ENCODE assay signal across 8 cellular contexts in genomic region chr1:173255214-173255813, GRCh38. TPM values are rescaled to one million over a fixed set of nuclear protein-coding genes. Genes with fewer than 3 reads are reported as not detected.
A peak's percentile ranks its signal among the peaks of the same experiment; 100 is the strongest.
DNase-seq lines count a peak whose midpoint lies in the region; ATAC-seq and TF ChIP-seq lines count a peak whose summit lies in the region.

No MANE protein-coding gene starts in this region.

- H3K9me3 Mint-ChIP-seq in chondrocyte (ENCODE audit: low read depth), result peaks cover 8% of the 10 kb centered on the region
- H3K9me3 Mint-ChIP-seq in naive thymus-derived CD4-positive, alpha-beta T cell, result peaks cover 2 to 18% (median 8%) of the 10 kb centered on the region in 11 donors

- H3K4me3 ChIP-seq in naive thymus-derived CD4-positive, alpha-beta T cell (ENCODE audit: low read length), result no peak overlapping the region

- H3K27ac ChIP-seq in naive thymus-derived CD4-positive, alpha-beta T cell (ENCODE audit: low read depth, low read length), result no peak overlapping the region

- CTCF ChIA-PET in naive thymus-derived CD4-positive, alpha-beta T cell (lab: Charles Lee), result interaction anchor here (0.7 kb wide), 1 partner anchor 448 kb away, joined by 3 read pairs; no protein-coding TSS in a partner anchor

- POLR2A ChIA-PET in naive thymus-derived CD4-positive, alpha-beta T cell (lab: Charles Lee), result no interaction called here

- no peaks in the 10 kb centered on the region for H3K27me3 ChIP-seq in naive thymus-derived CD4-positive, alpha-beta T cell (ENCODE audit: control insufficient read depth in 2 of 2, insufficient read depth in 2 of 2, low read length in 2 of 2)

- no peaks in the 10 kb centered on the region for H3K27me3 Mint-ChIP-seq in chondrocyte (ENCODE audit: low read depth)
- H3K27me3 Mint-ChIP-seq in naive thymus-derived CD4-positive, alpha-beta T cell, result peaks cover 0 to 11% (median 0%) of the 10 kb centered on the region in 5 donors

- H3K36me3 Mint-ChIP-seq in chondrocyte (ENCODE audit: low read depth), result peaks cover 5% of the 10 kb centered on the region
- peaks cover 0 to 15% (median 9%) of the 10 kb centered on the region in 5 donors for H3K36me3 Mint-ChIP-seq in naive thymus-derived CD4-positive, alpha-beta T cell

- H3K4me3 Mint-ChIP-seq in chondrocyte (ENCODE audit: unreplicated experiment), result no peak overlapping the region
- H3K4me3 Mint-ChIP-seq in naive thymus-derived CD4-positive, alpha-beta T cell, result no peak overlapping the region

- H3K27ac Mint-ChIP-seq in chondrocyte (ENCODE audit: unreplicated experiment), result no peak overlapping the region
- no peak overlapping the region for H3K27ac Mint-ChIP-seq in naive thymus-derived CD4-positive, alpha-beta T cell

- H3K4me1 Mint-ChIP-seq in chondrocyte (ENCODE audit: low read depth), result no peaks in the 10 kb centered on the region
- H3K4me1 Mint-ChIP-seq in naive thymus-derived CD4-positive, alpha-beta T cell, result no peaks in the 10 kb centered on the region

- peak; percentile 11 for DNase-seq in stimulated activated CD4-positive, alpha-beta T cell treated with anti-CD3 and anti-CD28 coated beads, Interleukin-15, amount 100 ng/mL, for 24 hours
- DNase-seq in stimulated activated CD4-positive, alpha-beta T cell treated with anti-CD3 and anti-CD28 coated beads, Interleukin-12 subunit alpha, Interleukin-12 subunit beta, amount 100 ng/mL, for 4 hours, result no peak
- peak; percentile 73 for DNase-seq in NCI-H460 (ENCODE audit: extremely low read depth, low read depth)
- no peak for DNase-seq in chondrocyte (ENCODE audit: low spot score)
- no peak for DNase-seq in naive thymus-derived CD4-positive, alpha-beta T cell
- no peak for DNase-seq in NCI-H2107 (lab: John Stamatoyannopoulos, UW)

- TF ChIP-seq CTCF in chondrocyte (IDR thresholded peaks at IDR 0.05), result peak; percentile 87

- H3K4me1 ChIP-seq in naive thymus-derived CD4-positive, alpha-beta T cell (ENCODE audit: control insufficient read depth in 2 of 2, insufficient read depth in 2 of 2, low read length in 2 of 2), result no peaks in the 10 kb centered on the region

- intact Hi-C loops in naive thymus-derived CD4-positive, alpha-beta T cell (cut with micrococcal nuclease), result loop anchor here in 1 of 2 donors (10.0 kb wide), 1 partner anchor 149 kb away; no protein-coding TSS in a partner anchor

- peak; percentile 31 for ATAC-seq in naive thymus-derived CD4-positive, alpha-beta T cell
- ATAC-seq in HG03159 (IDR thresholded peaks at IDR 0.05; ENCODE audit: unreplicated experiment), result no peak
- ATAC-seq in activated CD4-positive, CD25-positive, alpha-beta regulatory T cell treated with anti-CD3 and anti-CD28 coated beads, Interleukin-2, amount 50 U/mL, for 24 hours, result no peak

- no peaks in the 10 kb centered on the region for H3K36me3 ChIP-seq in naive thymus-derived CD4-positive, alpha-beta T cell (ENCODE audit: control insufficient read depth in 2 of 3, insufficient read depth in 3 of 3, low read length in 3 of 3)

- no peaks in the 10 kb centered on the region for H3K9me3 ChIP-seq in naive thymus-derived CD4-positive, alpha-beta T cell (ENCODE audit: control insufficient read depth in 2 of 3, low read length in 3 of 3)

RNA-seq across cellular contexts. Expression of gene TNFSF4, which starts 48.2 kb away (rescaled TPM):
- total RNA-seq in NCI-H460 (2014; rRNA removed; shearing (Covaris generic)), result 2.6 and 3.1 TPM in 2 replicates
- 0.73 and 2.0 TPM in 2 replicates for polyA plus RNA-seq in NCI-H460 (2014; cell fraction: nucleus; rRNA removed)
- total RNA-seq in chondrocyte, result 0.54 to 1.1 TPM (median 0.77 TPM) in 3 replicates
- 1 to 10 TPM; 1.6 to 2.3 (median 1.8) TPM for total RNA-seq in naive thymus-derived CD4-positive, alpha-beta T cell
- under 1 TPM; 0.08 to 0.58 TPM for polyA plus RNA-seq in naive thymus-derived CD4-positive, alpha-beta T cell

Comparison
In these comparisons a context has a peak if more than half of its experiments do, and no peak if none do; other contexts are left out.
1. DNase-seq: peak in stimulated activated CD4-positive, alpha-beta T cell treated with anti-CD3 and anti-CD28 coated beads, Interleukin-15, amount 100 ng/mL, for 24 hours (single experiment) and NCI-H460 (single experiment); none in stimulated activated CD4-positive, alpha-beta T cell treated with anti-CD3 and anti-CD28 coated beads, Interleukin-12 subunit alpha, Interleukin-12 subunit beta, amount 100 ng/mL, for 4 hours (single experiment), chondrocyte (single experiment), naive thymus-derived CD4-positive, alpha-beta T cell (0 of 9) and NCI-H2107 (single experiment).